In genomic region chr17:63173450-63173849, GRCh38 we compare ENCODE assay signal across 14 cellular contexts.
"Had no signal": no experiment of that assay in that cellular context is flagged by ENCODE, and none has a peak within 500 bp of the region (broad histone marks: within the 10 kb centered on the region; RNA-seq: fewer than 3 reads in every experiment).

No MANE protein-coding gene starts in this region.

- H3K4me3 Mint-ChIP-seq: activated CD4-positive, alpha-beta T cell treated with anti-CD3 and anti-CD28 coated beads for 36 hours; activated naive CD8-positive, alpha-beta T cell; endodermal cell; T-helper 2 cell treated with Interferon-gamma antibody and Interleukin-4, amounts not matched to agents 5 μg/mL and 100 μg/mL, for 36 hours; WTC11 had no signal

- H3K27ac Mint-ChIP-seq: activated CD4-positive, alpha-beta T cell treated with anti-CD3 and anti-CD28 coated beads for 36 hours; activated naive CD8-positive, alpha-beta T cell; endodermal cell; T-helper 2 cell treated with Interferon-gamma antibody and Interleukin-4, amounts not matched to agents 5 μg/mL and 100 μg/mL, for 36 hours had no signal

- DNase-seq: activated CD4-positive, alpha-beta T cell treated with anti-CD3 and anti-CD28 coated beads for 36 hours; activated CD4-positive, alpha-beta T cell treated with anti-CD3 and anti-CD28 coated beads, Interleukin-2, amount 50 U/mL, for 48 hours; central memory CD4-positive, alpha-beta T cell; endodermal cell; foreskin melanocyte; left ventricle myocardium inferior; occipital lobe; stimulated activated CD4-positive, alpha-beta T cell treated with anti-CD3 and anti-CD28 coated beads, Interleukin-1b, Interleukin-23, amount 100 ng/mL, for 48 hours; stimulated activated CD8-positive, alpha-beta memory T cell treated with anti-CD3 and anti-CD28 coated beads, Interleukin-4, amount 100 ng/mL, for 48 hours; stimulated activated naive CD4-positive, alpha-beta T cell; upper lobe of right lung had no signal

- H3K9me3 Mint-ChIP-seq: T-helper 2 cell treated with Interferon-gamma antibody and Interleukin-4, amounts not matched to agents 5 μg/mL and 100 μg/mL, for 36 hours had no signal

- H3K27ac ChIP-seq: left ventricle myocardium inferior, upper lobe of right lung had no signal

- H3K4me1 Mint-ChIP-seq: activated CD4-positive, alpha-beta T cell treated with anti-CD3 and anti-CD28 coated beads for 36 hours; endodermal cell; WTC11 had no signal

- H3K27me3 ChIP-seq: upper lobe of right lung had no signal

- H3K4me3 ChIP-seq: left ventricle myocardium inferior, upper lobe of right lung had no signal

- ATAC-seq: activated CD4-positive, alpha-beta T cell treated with anti-CD3 and anti-CD28 coated beads for 36 hours; upper lobe of right lung; WTC11 had no signal

- H3K9me3 ChIP-seq: upper lobe of right lung had no signal

- H3K36me3 ChIP-seq: left ventricle myocardium inferior, upper lobe of right lung had no signal

- H3K27me3 Mint-ChIP-seq: activated CD4-positive, alpha-beta T cell treated with anti-CD3 and anti-CD28 coated beads for 36 hours; activated naive CD8-positive, alpha-beta T cell had no signal

- H3K4me1 ChIP-seq: left ventricle myocardium inferior had no signal
